ENCODE assay signal across 1 cellular context in the genomic region with DNA sequence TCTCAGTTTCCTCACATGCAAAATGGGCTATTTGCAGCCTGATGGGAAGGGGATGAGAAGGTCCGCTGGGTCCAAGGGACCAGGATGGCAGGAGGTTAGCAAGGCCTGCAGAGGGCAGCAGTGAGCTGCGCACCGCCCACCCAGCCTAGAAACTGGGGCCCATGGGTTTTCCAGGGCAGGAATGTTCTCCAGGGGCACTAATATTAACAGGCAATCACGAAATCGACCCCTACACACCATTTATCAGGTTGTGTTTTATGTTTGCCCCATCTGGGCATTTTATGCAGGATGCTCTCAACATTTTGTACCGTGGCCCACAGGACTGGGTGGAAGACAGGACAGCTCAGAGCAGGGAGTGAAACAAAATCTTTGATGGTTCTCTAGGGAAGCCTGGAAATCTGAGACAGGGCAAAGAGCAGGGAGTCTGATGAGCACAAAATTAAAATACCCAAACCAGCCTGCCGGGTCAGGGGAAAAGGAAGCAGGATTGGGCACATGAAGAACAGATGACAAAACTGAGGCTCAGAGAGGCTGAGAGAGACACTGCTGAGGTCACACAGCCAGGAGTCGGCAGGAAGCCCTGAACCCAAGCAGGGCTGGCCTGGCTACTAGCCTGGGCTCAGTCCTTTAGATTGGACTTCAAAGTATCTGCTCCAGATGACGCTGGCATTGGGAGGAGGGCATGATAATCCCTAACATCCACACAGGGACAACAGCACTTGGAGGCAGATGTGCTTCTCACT.
TF ChIP-seq lines count a peak whose summit lies in the region.

No MANE protein-coding gene starts in this region.

TF ChIP-seq in HepG2, 621 proteins besides CTCF, POLR2A, EP300 and RAD21 (continues in another document):
- TF ChIP-seq ZNF713 (CRISPR knock-in tag; IDR thresholded peaks at IDR 0.05) (no peak), ATAD3A (CRISPR knock-in tag; IDR thresholded peaks at IDR 0.05) (no peak), HES4 (CRISPR knock-in tag; IDR thresholded peaks at IDR 0.05; ENCODE audit: borderline replicate concordance) (no peak), AKAP8 (CRISPR knock-in tag; IDR thresholded peaks at IDR 0.05) (no peak), PRMT3 (CRISPR knock-in tag; IDR thresholded peaks at IDR 0.05; ENCODE audit: borderline replicate concordance, low read depth) (no peak), ZNF703 (CRISPR knock-in tag; IDR thresholded peaks at IDR 0.05; ENCODE audit: borderline replicate concordance) (no peak), ZNF251 (CRISPR knock-in tag; IDR thresholded peaks at IDR 0.05) (no peak), ZNF44 (CRISPR knock-in tag; IDR thresholded peaks at IDR 0.05) (0 out of 2 replicates have a peak, but pooled peaks have one; percentile 49), SNAPC2 (CRISPR knock-in tag; IDR thresholded peaks at IDR 0.05) (no peak), THAP11 (CRISPR knock-in tag; IDR thresholded peaks at IDR 0.05) (no peak), MAFF (IDR thresholded peaks at IDR 0.05; ENCODE audit: low read depth, low read length) (no peak), LCORL (IDR thresholded peaks at IDR 0.05) (no peak), LCORL (CRISPR knock-in tag; IDR thresholded peaks at IDR 0.05) (0 out of 2 replicates have a peak, but pooled peaks have one; percentile 31), NFRKB (IDR thresholded peaks at IDR 0.05) (no peak), ZNF550 (CRISPR knock-in tag; IDR thresholded peaks at IDR 0.05; ENCODE audit: borderline replicate concordance) (no peak), PHF8 (CRISPR knock-in tag; IDR thresholded peaks at IDR 0.05) (no peak), ZNF510 (CRISPR knock-in tag; IDR thresholded peaks at IDR 0.05; ENCODE audit: low read depth) (no peak), ZNF460 (CRISPR knock-in tag; IDR thresholded peaks at IDR 0.05; ENCODE audit: borderline replicate concordance) (no peak), MYPOP (CRISPR knock-in tag; IDR thresholded peaks at IDR 0.05) (no peak), ZNF670 (CRISPR knock-in tag; IDR thresholded peaks at IDR 0.05; ENCODE audit: borderline replicate concordance) (no peak), ZNF431 (CRISPR knock-in tag; IDR thresholded peaks at IDR 0.05; ENCODE audit: borderline replicate concordance, low read depth) (no peak), ISL2 (CRISPR knock-in tag; IDR thresholded peaks at IDR 0.05) (peak; percentile 23; the same call in 1 of the 2 replicates), ZSCAN29 (CRISPR knock-in tag; conservative IDR thresholded peaks at IDR 0.05) (no peak)
- TF ChIP-seq, protein P1, sequence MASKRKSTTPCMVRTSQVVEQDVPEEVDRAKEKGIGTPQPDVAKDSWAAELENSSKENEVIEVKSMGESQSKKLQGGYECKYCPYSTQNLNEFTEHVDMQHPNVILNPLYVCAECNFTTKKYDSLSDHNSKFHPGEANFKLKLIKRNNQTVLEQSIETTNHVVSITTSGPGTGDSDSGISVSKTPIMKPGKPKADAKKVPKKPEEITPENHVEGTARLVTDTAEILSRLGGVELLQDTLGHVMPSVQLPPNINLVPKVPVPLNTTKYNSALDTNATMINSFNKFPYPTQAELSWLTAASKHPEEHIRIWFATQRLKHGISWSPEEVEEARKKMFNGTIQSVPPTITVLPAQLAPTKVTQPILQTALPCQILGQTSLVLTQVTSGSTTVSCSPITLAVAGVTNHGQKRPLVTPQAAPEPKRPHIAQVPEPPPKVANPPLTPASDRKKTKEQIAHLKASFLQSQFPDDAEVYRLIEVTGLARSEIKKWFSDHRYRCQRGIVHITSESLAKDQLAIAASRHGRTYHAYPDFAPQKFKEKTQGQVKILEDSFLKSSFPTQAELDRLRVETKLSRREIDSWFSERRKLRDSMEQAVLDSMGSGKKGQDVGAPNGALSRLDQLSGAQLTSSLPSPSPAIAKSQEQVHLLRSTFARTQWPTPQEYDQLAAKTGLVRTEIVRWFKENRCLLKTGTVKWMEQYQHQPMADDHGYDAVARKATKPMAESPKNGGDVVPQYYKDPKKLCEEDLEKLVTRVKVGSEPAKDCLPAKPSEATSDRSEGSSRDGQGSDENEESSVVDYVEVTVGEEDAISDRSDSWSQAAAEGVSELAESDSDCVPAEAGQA (IDR thresholded peaks at IDR 0.05; ENCODE audit: low read depth), result no peak
- TF ChIP-seq, protein P1 (CRISPR knock-in tag; IDR thresholded peaks at IDR 0.05; ENCODE audit: borderline replicate concordance), result no peak
- TF ChIP-seq, protein P2, sequence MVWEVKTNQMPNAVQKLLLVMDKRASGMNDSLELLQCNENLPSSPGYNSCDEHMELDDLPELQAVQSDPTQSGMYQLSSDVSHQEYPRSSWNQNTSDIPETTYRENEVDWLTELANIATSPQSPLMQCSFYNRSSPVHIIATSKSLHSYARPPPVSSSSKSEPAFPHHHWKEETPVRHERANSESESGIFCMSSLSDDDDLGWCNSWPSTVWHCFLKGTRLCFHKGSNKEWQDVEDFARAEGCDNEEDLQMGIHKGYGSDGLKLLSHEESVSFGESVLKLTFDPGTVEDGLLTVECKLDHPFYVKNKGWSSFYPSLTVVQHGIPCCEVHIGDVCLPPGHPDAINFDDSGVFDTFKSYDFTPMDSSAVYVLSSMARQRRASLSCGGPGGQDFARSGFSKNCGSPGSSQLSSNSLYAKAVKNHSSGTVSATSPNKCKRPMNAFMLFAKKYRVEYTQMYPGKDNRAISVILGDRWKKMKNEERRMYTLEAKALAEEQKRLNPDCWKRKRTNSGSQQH (CRISPR knock-in tag; IDR thresholded peaks at IDR 0.05; ENCODE audit: low read depth), result no peak
- TF ChIP-seq, protein P3, sequence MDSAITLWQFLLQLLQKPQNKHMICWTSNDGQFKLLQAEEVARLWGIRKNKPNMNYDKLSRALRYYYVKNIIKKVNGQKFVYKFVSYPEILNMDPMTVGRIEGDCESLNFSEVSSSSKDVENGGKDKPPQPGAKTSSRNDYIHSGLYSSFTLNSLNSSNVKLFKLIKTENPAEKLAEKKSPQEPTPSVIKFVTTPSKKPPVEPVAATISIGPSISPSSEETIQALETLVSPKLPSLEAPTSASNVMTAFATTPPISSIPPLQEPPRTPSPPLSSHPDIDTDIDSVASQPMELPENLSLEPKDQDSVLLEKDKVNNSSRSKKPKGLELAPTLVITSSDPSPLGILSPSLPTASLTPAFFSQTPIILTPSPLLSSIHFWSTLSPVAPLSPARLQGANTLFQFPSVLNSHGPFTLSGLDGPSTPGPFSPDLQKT (CRISPR knock-in tag; IDR thresholded peaks at IDR 0.05; ENCODE audit: borderline replicate concordance), result no peak
- TF ChIP-seq, protein P4, sequence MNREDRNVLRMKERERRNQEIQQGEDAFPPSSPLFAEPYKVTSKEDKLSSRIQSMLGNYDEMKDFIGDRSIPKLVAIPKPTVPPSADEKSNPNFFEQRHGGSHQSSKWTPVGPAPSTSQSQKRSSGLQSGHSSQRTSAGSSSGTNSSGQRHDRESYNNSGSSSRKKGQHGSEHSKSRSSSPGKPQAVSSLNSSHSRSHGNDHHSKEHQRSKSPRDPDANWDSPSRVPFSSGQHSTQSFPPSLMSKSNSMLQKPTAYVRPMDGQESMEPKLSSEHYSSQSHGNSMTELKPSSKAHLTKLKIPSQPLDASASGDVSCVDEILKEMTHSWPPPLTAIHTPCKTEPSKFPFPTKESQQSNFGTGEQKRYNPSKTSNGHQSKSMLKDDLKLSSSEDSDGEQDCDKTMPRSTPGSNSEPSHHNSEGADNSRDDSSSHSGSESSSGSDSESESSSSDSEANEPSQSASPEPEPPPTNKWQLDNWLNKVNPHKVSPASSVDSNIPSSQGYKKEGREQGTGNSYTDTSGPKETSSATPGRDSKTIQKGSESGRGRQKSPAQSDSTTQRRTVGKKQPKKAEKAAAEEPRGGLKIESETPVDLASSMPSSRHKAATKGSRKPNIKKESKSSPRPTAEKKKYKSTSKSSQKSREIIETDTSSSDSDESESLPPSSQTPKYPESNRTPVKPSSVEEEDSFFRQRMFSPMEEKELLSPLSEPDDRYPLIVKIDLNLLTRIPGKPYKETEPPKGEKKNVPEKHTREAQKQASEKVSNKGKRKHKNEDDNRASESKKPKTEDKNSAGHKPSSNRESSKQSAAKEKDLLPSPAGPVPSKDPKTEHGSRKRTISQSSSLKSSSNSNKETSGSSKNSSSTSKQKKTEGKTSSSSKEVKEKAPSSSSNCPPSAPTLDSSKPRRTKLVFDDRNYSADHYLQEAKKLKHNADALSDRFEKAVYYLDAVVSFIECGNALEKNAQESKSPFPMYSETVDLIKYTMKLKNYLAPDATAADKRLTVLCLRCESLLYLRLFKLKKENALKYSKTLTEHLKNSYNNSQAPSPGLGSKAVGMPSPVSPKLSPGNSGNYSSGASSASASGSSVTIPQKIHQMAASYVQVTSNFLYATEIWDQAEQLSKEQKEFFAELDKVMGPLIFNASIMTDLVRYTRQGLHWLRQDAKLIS (CRISPR knock-in tag; IDR thresholded peaks at IDR 0.05), result no peak
- TF ChIP-seq, protein P5, sequence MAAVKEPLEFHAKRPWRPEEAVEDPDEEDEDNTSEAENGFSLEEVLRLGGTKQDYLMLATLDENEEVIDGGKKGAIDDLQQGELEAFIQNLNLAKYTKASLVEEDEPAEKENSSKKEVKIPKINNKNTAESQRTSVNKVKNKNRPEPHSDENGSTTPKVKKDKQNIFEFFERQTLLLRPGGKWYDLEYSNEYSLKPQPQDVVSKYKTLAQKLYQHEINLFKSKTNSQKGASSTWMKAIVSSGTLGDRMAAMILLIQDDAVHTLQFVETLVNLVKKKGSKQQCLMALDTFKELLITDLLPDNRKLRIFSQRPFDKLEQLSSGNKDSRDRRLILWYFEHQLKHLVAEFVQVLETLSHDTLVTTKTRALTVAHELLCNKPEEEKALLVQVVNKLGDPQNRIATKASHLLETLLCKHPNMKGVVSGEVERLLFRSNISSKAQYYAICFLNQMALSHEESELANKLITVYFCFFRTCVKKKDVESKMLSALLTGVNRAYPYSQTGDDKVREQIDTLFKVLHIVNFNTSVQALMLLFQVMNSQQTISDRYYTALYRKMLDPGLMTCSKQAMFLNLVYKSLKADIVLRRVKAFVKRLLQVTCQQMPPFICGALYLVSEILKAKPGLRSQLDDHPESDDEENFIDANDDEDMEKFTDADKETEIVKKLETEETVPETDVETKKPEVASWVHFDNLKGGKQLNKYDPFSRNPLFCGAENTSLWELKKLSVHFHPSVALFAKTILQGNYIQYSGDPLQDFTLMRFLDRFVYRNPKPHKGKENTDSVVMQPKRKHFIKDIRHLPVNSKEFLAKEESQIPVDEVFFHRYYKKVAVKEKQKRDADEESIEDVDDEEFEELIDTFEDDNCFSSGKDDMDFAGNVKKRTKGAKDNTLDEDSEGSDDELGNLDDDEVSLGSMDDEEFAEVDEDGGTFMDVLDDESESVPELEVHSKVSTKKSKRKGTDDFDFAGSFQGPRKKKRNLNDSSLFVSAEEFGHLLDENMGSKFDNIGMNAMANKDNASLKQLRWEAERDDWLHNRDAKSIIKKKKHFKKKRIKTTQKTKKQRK (IDR thresholded peaks at IDR 0.05; ENCODE audit: low read length), result no peak
- TF ChIP-seq, protein P6, sequence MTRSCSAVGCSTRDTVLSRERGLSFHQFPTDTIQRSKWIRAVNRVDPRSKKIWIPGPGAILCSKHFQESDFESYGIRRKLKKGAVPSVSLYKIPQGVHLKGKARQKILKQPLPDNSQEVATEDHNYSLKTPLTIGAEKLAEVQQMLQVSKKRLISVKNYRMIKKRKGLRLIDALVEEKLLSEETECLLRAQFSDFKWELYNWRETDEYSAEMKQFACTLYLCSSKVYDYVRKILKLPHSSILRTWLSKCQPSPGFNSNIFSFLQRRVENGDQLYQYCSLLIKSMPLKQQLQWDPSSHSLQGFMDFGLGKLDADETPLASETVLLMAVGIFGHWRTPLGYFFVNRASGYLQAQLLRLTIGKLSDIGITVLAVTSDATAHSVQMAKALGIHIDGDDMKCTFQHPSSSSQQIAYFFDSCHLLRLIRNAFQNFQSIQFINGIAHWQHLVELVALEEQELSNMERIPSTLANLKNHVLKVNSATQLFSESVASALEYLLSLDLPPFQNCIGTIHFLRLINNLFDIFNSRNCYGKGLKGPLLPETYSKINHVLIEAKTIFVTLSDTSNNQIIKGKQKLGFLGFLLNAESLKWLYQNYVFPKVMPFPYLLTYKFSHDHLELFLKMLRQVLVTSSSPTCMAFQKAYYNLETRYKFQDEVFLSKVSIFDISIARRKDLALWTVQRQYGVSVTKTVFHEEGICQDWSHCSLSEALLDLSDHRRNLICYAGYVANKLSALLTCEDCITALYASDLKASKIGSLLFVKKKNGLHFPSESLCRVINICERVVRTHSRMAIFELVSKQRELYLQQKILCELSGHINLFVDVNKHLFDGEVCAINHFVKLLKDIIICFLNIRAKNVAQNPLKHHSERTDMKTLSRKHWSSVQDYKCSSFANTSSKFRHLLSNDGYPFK (CRISPR knock-in tag; IDR thresholded peaks at IDR 0.05; ENCODE audit: borderline replicate concordance), result no peak
- TF ChIP-seq, protein P7, sequence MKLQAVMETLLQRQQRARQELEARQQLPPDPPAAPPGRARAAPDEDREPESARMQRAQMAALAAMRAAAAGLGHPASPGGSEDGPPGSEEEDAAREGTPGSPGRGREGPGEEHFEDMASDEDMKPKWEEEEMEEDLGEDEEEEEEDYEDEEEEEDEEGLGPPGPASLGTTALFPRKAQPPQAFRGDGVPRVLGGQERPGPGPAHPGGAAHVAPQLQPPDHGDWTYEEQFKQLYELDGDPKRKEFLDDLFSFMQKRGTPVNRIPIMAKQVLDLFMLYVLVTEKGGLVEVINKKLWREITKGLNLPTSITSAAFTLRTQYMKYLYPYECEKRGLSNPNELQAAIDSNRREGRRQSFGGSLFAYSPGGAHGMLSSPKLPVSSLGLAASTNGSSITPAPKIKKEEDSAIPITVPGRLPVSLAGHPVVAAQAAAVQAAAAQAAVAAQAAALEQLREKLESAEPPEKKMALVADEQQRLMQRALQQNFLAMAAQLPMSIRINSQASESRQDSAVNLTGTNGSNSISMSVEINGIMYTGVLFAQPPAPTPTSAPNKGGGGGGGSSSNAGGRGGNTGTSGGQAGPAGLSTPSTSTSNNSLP (IDR thresholded peaks at IDR 0.05; ENCODE audit: low read depth, low read length), result no peak
- TF ChIP-seq, protein P8, sequence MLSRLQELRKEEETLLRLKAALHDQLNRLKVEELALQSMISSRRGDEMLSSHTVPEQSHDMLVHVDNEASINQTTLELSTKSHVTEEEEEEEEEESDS (CRISPR knock-in tag; IDR thresholded peaks at IDR 0.05; ENCODE audit: borderline replicate concordance), result no peak
